10 cellular contexts compared by ENCODE assay signal in genomic region chr18:31500161-31500688, GRCh38. TPM values are rescaled to one million over a fixed set of nuclear protein-coding genes. Genes with fewer than 3 reads are reported as not detected.
DNase-seq lines count a peak whose midpoint lies in the region; ATAC-seq and TF ChIP-seq lines count a peak whose summit lies in the region.
"Had no signal": no experiment of that assay in that cellular context is flagged by ENCODE, and none has a peak within 500 bp of the region (broad histone marks: within the 10 kb centered on the region; RNA-seq: fewer than 3 reads in every experiment).

No MANE protein-coding gene starts in this region.

- H4K20me1 ChIP-seq in GM23338 (replicated peaks; ENCODE audit: insufficient read depth) (peaks cover 34% of the 10 kb centered on the region), GM23248 (ENCODE audit: insufficient read depth) (no peaks in the 10 kb centered on the region)

- H3K79me1 ChIP-seq in mesenchymal stem cell (replicated peaks; ENCODE audit: low read length, poor library complexity, severe bottlenecking) = peaks cover 18% of the 10 kb centered on the region

- no peak overlapping the region for H2AFZ ChIP-seq in GM23338
- H2AFZ ChIP-seq in mesenchymal stem cell (ENCODE audit: low read depth, low read length) = no peak overlapping the region
- no peak overlapping the region for H2AFZ ChIP-seq in GM23248

- no peak overlapping the region for H2BK12ac ChIP-seq in mesenchymal stem cell (ENCODE audit: low read length in 2 of 2)

- CTCF ChIA-PET in CD8-positive, alpha-beta memory T cell (lab: Charles Lee) = no interaction called here

- H2BK120ac ChIP-seq in mesenchymal stem cell (ENCODE audit: low read depth, low read length) = no peak overlapping the region

- H3K27me3 ChIP-seq in GM23338 (ENCODE audit: insufficient read depth) (0 out of 2 replicates have a peak, but pooled peaks cover 6% of the 10 kb centered on the region), mesenchymal stem cell (ENCODE audit: control insufficient read depth in 1 of 2, insufficient read depth in 1 of 2, low read length in 2 of 2) (peaks cover 0 to 53% of the 10 kb centered on the region in 2 experiments), GM23248 (replicated peaks; ENCODE audit: insufficient read depth) (peaks cover 34% of the 10 kb centered on the region)
- peaks cover 13% of the 10 kb centered on the region for H3K27me3 ChIP-seq in CD8-positive, alpha-beta memory T cell (ENCODE audit: insufficient read depth, low read length, poor library complexity, severe bottlenecking)

- H3K27me3 Mint-ChIP-seq in GM23338 (ENCODE audit: insufficient read depth, low read depth, poor library complexity) = peaks cover 2% of the 10 kb centered on the region
- peaks cover 25 to 45% of the 10 kb centered on the region in 2 donors for H3K27me3 Mint-ChIP-seq in CD8-positive, alpha-beta memory T cell

- no peaks in the 10 kb centered on the region; the same call in 1 of the 3 replicates for H3K9me3 Mint-ChIP-seq in GM23338
- peaks cover 0 to 7% (median 2%) of the 10 kb centered on the region in 5 donors for H3K9me3 Mint-ChIP-seq in CD8-positive, alpha-beta memory T cell

- H3K27ac ChIP-seq in GM23338 (ENCODE audit: low read depth) (no peak overlapping the region), mesenchymal stem cell (ENCODE audit: low read length, poor library complexity, severe bottlenecking) (no peak overlapping the region), GM23248 (no peak overlapping the region)
- no peak overlapping the region for H3K27ac ChIP-seq in CD8-positive, alpha-beta memory T cell (ENCODE audit: low read depth, low read length)

- no peaks in the 10 kb centered on the region for H3K9me3 ChIP-seq in mesenchymal stem cell (ENCODE audit: control insufficient read depth, low read length)
- no peaks in the 10 kb centered on the region for H3K9me3 ChIP-seq in GM23248 (ENCODE audit: low read depth)
- no peaks in the 10 kb centered on the region for H3K9me3 ChIP-seq in CD8-positive, alpha-beta memory T cell (ENCODE audit: low read length)

- H3K4me2 ChIP-seq in GM23338 = peak overlapping the region; percentile 91
- no peak overlapping the region for H3K4me2 ChIP-seq in mesenchymal stem cell (ENCODE audit: low read length, poor library complexity, severe bottlenecking)
- no peak overlapping the region for H3K4me2 ChIP-seq in GM23248 (ENCODE audit: unreplicated experiment)

- H3K36me3 Mint-ChIP-seq in GM23338 (ENCODE audit: low read depth) = no peaks in the 10 kb centered on the region
- no peaks in the 10 kb centered on the region for H3K36me3 Mint-ChIP-seq in CD8-positive, alpha-beta memory T cell

- H3K9ac ChIP-seq in mesenchymal stem cell (ENCODE audit: low read length) (no peak overlapping the region), GM23248 (no peak overlapping the region)

- no peak overlapping the region for H4K91ac ChIP-seq in mesenchymal stem cell (ENCODE audit: low read length)

- peak overlapping the region; percentile 73 for H4K8ac ChIP-seq in mesenchymal stem cell (ENCODE audit: low read length)

- H3K9me2 ChIP-seq in GM23338 (ENCODE audit: insufficient read depth) (no peaks in the 10 kb centered on the region), GM23248 (ENCODE audit: insufficient read depth) (no peaks in the 10 kb centered on the region)

- TF ChIP-seq CTCF in GM23338 (conservative IDR thresholded peaks at IDR 0.05; ENCODE audit: low read depth in 2 of 2) = no peak

- H3K4ac ChIP-seq in mesenchymal stem cell (ENCODE audit: low read depth in 1 of 2, low read length in 2 of 2) = no peak overlapping the region

- DNase-seq in GM23338 (ENCODE audit: low spot score) (no peak), mesenchymal stem cell (no peak), DMS79 (lab: John Stamatoyannopoulos, UW) (no peak), GM23248 (no peak), HuH-7 (ENCODE audit: low spot score) (no peak)
- no peak for DNase-seq in CD8-positive, alpha-beta memory T cell
- DNase-seq: activated gamma-delta T cell; NK-92 treated with Interleukin-12 subunit alpha and Interleukin-12 subunit beta, amount 100 ng/mL, for 24 hours had no signal

- H2BK15ac ChIP-seq in mesenchymal stem cell (ENCODE audit: low read depth, poor library complexity, severe bottlenecking) = no peak overlapping the region

- peaks cover 69% of the 10 kb centered on the region for H3K79me2 ChIP-seq in GM23338 (replicated peaks; ENCODE audit: insufficient read depth)
- H3K79me2 ChIP-seq in GM23248 (ENCODE audit: insufficient read depth) = no peaks in the 10 kb centered on the region

- H3K23ac ChIP-seq in mesenchymal stem cell (ENCODE audit: low read length in 2 of 2) = no peak overlapping the region

- no peak overlapping the region for H2BK5ac ChIP-seq in mesenchymal stem cell (ENCODE audit: low read depth, low read length, poor library complexity, severe bottlenecking)

- no peak overlapping the region for H3K27ac Mint-ChIP-seq in GM23338
- H3K27ac Mint-ChIP-seq in CD8-positive, alpha-beta memory T cell = no peak overlapping the region

- in situ Hi-C loops in GM23248 (cut with MboI) = no loop called here

- POLR2A ChIA-PET in CD8-positive, alpha-beta memory T cell (lab: Charles Lee) = no interaction called here

- ATAC-seq in GM18861 (IDR thresholded peaks at IDR 0.05; ENCODE audit: unreplicated experiment) (peak; percentile 97), GM23338 (no peak), HG03571 (IDR thresholded peaks at IDR 0.05; ENCODE audit: unreplicated experiment) (peak; percentile 86)

- H3K36me3 ChIP-seq in GM23338 (ENCODE audit: insufficient read depth) = no peaks in the 10 kb centered on the region
- no peaks in the 10 kb centered on the region for H3K36me3 ChIP-seq in mesenchymal stem cell (ENCODE audit: control insufficient read depth in 1 of 2, insufficient read depth in 2 of 2, low read depth in 1 of 2, low read length in 2 of 2)
- no peaks in the 10 kb centered on the region for H3K36me3 ChIP-seq in GM23248 (ENCODE audit: low read depth)
- H3K36me3 ChIP-seq in CD8-positive, alpha-beta memory T cell (ENCODE audit: insufficient read depth, low read length) = no peaks in the 10 kb centered on the region

- peak overlapping the region in 1 of 2 experiments; percentile 19 for H3K18ac ChIP-seq in mesenchymal stem cell (ENCODE audit: low read depth in 1 of 2, low read length in 2 of 2)

- peaks cover 34% of the 10 kb centered on the region for H3K4me1 ChIP-seq in GM23338 (ENCODE audit: insufficient read depth)
- peaks cover 2% of the 10 kb centered on the region for H3K4me1 ChIP-seq in mesenchymal stem cell (ENCODE audit: control insufficient read depth, insufficient read depth, low read depth, low read length)
- H3K4me1 ChIP-seq in GM23248 (ENCODE audit: insufficient read depth) = no peaks in the 10 kb centered on the region
- no peaks in the 10 kb centered on the region for H3K4me1 ChIP-seq in CD8-positive, alpha-beta memory T cell (ENCODE audit: insufficient read depth, low read length)

- H3K14ac ChIP-seq in mesenchymal stem cell (ENCODE audit: low read length in 2 of 2) = peak overlapping the region in 1 of 2 experiments; percentile 8

- H2AK5ac ChIP-seq in mesenchymal stem cell (ENCODE audit: low read length, severe bottlenecking) = no peak overlapping the region

- H3F3A ChIP-seq in GM23338 (replicated peaks; ENCODE audit: low read depth) (0 out of 2 replicates have a peak, but pooled peaks cover 6% of the 10 kb centered on the region), GM23248 (ENCODE audit: insufficient read depth) (no peaks in the 10 kb centered on the region)

- WGBS in mesenchymal stem cell = 72% methylated on average over 6 of the region's 6 CpGs
- 18 to 22% methylated on average over 6 of the region's 6 CpGs for WGBS in GM23248 (ENCODE audit: low coverage in 1 of 2, low lambda C conversion rate in 2 of 2, missing lambda C conversion rate in 2 of 2), 2 experiments

- H3K4me1 Mint-ChIP-seq in GM23338 = peaks cover 28% of the 10 kb centered on the region
- peaks cover 3 to 7% (median 4%) of the 10 kb centered on the region in 3 donors for H3K4me1 Mint-ChIP-seq in CD8-positive, alpha-beta memory T cell

- H3K4me3 Mint-ChIP-seq in GM23338 = peak overlapping the region; percentile 49
- no peak overlapping the region for H3K4me3 Mint-ChIP-seq in CD8-positive, alpha-beta memory T cell

- H3K4me3 ChIP-seq in GM23338 (peak overlapping the region; percentile 93), mesenchymal stem cell (ENCODE audit: insufficient read depth in 1 of 2, low read depth in 1 of 2, low read length in 2 of 2) (no peak overlapping the region), GM23248 (no peak overlapping the region)
- H3K4me3 ChIP-seq in CD8-positive, alpha-beta memory T cell (ENCODE audit: low read length) = no peak overlapping the region

TF ChIP-seq in GM23338, 12 proteins besides CTCF, POLR2A, EP300 and RAD21 (continues in another document):
- no peak for TF ChIP-seq NANOG (IDR thresholded peaks at IDR 0.05; ENCODE audit: borderline replicate concordance)
- no peak for TF ChIP-seq EZH2phosphoT487 (IDR thresholded peaks at IDR 0.05; ENCODE audit: unreplicated experiment)
- no peak for TF ChIP-seq EZH2 (IDR thresholded peaks at IDR 0.05; ENCODE audit: low read depth, unreplicated experiment)

RNA-seq across cellular contexts. Expression of gene DSG2, which starts 2.2 kb away (rescaled TPM):
- 144 and 147 TPM in 2 replicates for total RNA-seq in GM23338 (2014; rRNA removed; shearing (Covaris generic))
- 41.2 and 44.7 TPM in 2 replicates for polyA plus RNA-seq in GM23338 (2016; fragmentation: Nextera tagmentation; extraction: Ambion mirVana)
- 61.3 TPM for polyA plus RNA-seq in mesenchymal stem cell (2013, experiment 1 of 2)
- 62.5 TPM for polyA plus RNA-seq in mesenchymal stem cell (2013, experiment 2 of 2)
- under 0.01 TPM in 1 of 2 replicates, not detected in the other for total RNA-seq in GM23248 (2014; rRNA removed; shearing (Covaris generic))
- polyA plus RNA-seq in GM23248 (2016; fragmentation: Nextera tagmentation; extraction: Ambion mirVana) = 0.04 TPM in 1 of 2 replicates, not detected in the other
- under 1 TPM; 0.07 to 0.09 TPM for total RNA-seq in CD8-positive, alpha-beta memory T cell
- 0.03 TPM for polyA plus RNA-seq in CD8-positive, alpha-beta memory T cell

RNA-seq across cellular contexts. Expression of gene DSG3, which starts 52.7 kb away (rescaled TPM):
- 0.24 TPM in 1 of 2 replicates, not detected in the other for total RNA-seq in GM23338 (2014; rRNA removed; shearing (Covaris generic))
- 0.05 and 0.07 TPM in 2 replicates for polyA plus RNA-seq in GM23338 (2016; fragmentation: Nextera tagmentation; extraction: Ambion mirVana)
- polyA plus RNA-seq in mesenchymal stem cell (2013, experiment 1 of 2) = not detected
- not detected for polyA plus RNA-seq in mesenchymal stem cell (2013, experiment 2 of 2)
- total RNA-seq in GM23248 (2014; rRNA removed; shearing (Covaris generic)) = not detected in 2 replicates
- not detected in 2 replicates for polyA plus RNA-seq in GM23248 (2016; fragmentation: Nextera tagmentation; extraction: Ambion mirVana)
- not detected for total RNA-seq in CD8-positive, alpha-beta memory T cell
- polyA plus RNA-seq in CD8-positive, alpha-beta memory T cell = not detected

Comparison
In these comparisons a context has a peak if more than half of its experiments do, and no peak if none do; other contexts are left out.
1. RNA of gene DSG2, which starts 2.2 kb away (total RNA-seq): 144 to 147 TPM in GM23338; 0.07 to 0.09 TPM in CD8-positive, alpha-beta memory T cell and under 0.01 TPM in GM23248; every median in the first group is over 100 times any median in the second.